1 cellular context compared by ENCODE assay signal in the genomic region with DNA sequence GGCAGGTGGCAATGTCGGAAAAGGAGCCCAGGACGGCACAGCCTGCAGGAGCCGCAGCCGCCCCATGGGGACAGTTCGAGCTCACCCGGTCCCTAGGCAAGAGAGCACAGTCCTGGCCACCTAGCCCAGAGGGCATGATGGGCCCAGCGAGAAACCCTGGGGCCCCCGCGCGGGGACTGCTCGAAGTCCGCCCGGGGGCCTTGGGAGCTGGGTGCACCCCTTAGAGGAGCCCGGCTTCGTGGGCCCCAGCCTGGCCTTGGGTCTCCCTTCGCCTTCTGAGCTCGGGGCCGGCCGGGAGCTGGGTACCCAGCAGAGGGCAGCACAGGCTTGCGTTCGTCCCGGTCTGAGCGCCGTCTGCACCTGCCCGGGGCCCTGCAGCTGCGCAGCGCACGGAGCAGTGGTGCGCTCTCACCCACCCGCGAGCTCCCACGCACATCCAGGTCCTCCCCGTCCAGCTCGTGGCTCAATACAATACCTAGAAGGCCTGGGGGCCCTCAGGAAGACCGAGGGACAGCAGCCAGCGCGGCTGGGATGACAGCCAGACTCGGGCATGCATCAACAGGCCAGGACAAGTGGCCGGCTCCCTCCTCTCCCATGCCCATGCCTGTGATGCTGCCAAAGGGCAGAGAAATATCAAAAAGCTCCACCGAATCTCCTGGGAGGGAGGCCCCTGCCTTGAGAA.
TF ChIP-seq lines count a peak whose summit lies in the region.

No MANE protein-coding gene starts in this region.

TF ChIP-seq in HepG2, 621 proteins besides CTCF, POLR2A, EP300 and RAD21 (continued from another document and continues in another):
- TF ChIP-seq, protein P1, sequence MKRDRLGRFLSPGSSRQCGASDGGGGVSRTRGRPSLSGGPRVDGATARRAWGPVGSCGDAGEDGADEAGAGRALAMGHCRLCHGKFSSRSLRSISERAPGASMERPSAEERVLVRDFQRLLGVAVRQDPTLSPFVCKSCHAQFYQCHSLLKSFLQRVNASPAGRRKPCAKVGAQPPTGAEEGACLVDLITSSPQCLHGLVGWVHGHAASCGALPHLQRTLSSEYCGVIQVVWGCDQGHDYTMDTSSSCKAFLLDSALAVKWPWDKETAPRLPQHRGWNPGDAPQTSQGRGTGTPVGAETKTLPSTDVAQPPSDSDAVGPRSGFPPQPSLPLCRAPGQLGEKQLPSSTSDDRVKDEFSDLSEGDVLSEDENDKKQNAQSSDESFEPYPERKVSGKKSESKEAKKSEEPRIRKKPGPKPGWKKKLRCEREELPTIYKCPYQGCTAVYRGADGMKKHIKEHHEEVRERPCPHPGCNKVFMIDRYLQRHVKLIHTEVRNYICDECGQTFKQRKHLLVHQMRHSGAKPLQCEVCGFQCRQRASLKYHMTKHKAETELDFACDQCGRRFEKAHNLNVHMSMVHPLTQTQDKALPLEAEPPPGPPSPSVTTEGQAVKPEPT (CRISPR knock-in tag; IDR thresholded peaks at IDR 0.05; ENCODE audit: low read depth) = no peak
- TF ChIP-seq SATB2 (CRISPR knock-in tag; IDR thresholded peaks at IDR 0.05) = no peak
- TF ChIP-seq, protein P2, sequence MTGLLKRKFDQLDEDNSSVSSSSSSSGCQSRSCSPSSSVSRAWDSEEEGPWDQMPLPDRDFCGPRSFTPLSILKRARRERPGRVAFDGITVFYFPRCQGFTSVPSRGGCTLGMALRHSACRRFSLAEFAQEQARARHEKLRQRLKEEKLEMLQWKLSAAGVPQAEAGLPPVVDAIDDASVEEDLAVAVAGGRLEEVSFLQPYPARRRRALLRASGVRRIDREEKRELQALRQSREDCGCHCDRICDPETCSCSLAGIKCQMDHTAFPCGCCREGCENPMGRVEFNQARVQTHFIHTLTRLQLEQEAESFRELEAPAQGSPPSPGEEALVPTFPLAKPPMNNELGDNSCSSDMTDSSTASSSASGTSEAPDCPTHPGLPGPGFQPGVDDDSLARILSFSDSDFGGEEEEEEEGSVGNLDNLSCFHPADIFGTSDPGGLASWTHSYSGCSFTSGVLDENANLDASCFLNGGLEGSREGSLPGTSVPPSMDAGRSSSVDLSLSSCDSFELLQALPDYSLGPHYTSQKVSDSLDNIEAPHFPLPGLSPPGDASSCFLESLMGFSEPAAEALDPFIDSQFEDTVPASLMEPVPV (CRISPR knock-in tag; IDR thresholded peaks at IDR 0.05) = no peak
- TF ChIP-seq GTF3A (CRISPR knock-in tag; conservative IDR thresholded peaks at IDR 0.05) = no peak
- TF ChIP-seq GZF1 (CRISPR knock-in tag; IDR thresholded peaks at IDR 0.05) = 0 out of 2 replicates have a peak, but pooled peaks have one; percentile 68
- TF ChIP-seq, protein P3, sequence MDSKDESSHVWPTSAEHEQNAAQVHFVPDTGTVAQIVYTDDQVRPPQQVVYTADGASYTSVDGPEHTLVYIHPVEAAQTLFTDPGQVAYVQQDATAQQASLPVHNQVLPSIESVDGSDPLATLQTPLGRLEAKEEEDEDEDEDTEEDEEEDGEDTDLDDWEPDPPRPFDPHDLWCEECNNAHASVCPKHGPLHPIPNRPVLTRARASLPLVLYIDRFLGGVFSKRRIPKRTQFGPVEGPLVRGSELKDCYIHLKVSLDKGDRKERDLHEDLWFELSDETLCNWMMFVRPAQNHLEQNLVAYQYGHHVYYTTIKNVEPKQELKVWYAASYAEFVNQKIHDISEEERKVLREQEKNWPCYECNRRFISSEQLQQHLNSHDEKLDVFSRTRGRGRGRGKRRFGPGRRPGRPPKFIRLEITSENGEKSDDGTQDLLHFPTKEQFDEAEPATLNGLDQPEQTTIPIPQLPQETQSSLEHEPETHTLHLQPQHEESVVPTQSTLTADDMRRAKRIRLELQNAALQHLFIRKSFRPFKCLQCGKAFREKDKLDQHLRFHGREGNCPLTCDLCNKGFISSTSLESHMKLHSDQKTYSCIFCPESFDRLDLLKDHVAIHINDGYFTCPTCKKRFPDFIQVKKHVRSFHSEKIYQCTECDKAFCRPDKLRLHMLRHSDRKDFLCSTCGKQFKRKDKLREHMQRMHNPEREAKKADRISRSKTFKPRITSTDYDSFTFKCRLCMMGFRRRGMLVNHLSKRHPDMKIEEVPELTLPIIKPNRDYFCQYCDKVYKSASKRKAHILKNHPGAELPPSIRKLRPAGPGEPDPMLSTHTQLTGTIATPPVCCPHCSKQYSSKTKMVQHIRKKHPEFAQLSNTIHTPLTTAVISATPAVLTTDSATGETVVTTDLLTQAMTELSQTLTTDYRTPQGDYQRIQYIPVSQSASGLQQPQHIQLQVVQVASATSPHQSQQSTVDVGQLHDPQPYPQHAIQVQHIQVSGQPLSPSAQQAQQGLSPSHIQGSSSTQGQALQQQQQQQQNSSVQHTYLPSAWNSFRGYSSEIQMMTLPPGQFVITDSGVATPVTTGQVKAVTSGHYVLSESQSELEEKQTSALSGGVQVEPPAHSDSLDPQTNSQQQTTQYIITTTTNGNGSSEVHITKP (CRISPR knock-in tag; IDR thresholded peaks at IDR 0.05; ENCODE audit: low read depth) = no peak
- TF ChIP-seq, protein P4, sequence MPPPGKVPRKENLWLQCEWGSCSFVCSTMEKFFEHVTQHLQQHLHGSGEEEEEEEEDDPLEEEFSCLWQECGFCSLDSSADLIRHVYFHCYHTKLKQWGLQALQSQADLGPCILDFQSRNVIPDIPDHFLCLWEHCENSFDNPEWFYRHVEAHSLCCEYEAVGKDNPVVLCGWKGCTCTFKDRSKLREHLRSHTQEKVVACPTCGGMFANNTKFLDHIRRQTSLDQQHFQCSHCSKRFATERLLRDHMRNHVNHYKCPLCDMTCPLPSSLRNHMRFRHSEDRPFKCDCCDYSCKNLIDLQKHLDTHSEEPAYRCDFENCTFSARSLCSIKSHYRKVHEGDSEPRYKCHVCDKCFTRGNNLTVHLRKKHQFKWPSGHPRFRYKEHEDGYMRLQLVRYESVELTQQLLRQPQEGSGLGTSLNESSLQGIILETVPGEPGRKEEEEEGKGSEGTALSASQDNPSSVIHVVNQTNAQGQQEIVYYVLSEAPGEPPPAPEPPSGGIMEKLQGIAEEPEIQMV (CRISPR knock-in tag; IDR thresholded peaks at IDR 0.05; ENCODE audit: low read depth) = no peak
- no peak for TF ChIP-seq KLF12 (CRISPR knock-in tag; IDR thresholded peaks at IDR 0.05; ENCODE audit: borderline replicate concordance)
- no peak for TF ChIP-seq ZNF703 (CRISPR knock-in tag; IDR thresholded peaks at IDR 0.05; ENCODE audit: borderline replicate concordance)
- TF ChIP-seq EHMT2 (IDR thresholded peaks at IDR 0.05; ENCODE audit: borderline replicate concordance, low read depth, low read length) = no peak
- TF ChIP-seq ZMYM2 (CRISPR knock-in tag; IDR thresholded peaks at IDR 0.05) = no peak
- peak; percentile 38; the same call in 1 of the 2 replicates for TF ChIP-seq HDAC2 (CRISPR knock-in tag; IDR thresholded peaks at IDR 0.05)
- TF ChIP-seq ONECUT2 (CRISPR knock-in tag; IDR thresholded peaks at IDR 0.05) = no peak
- no peak for TF ChIP-seq ZNF225 (CRISPR knock-in tag; IDR thresholded peaks at IDR 0.05)
- TF ChIP-seq, protein P5, sequence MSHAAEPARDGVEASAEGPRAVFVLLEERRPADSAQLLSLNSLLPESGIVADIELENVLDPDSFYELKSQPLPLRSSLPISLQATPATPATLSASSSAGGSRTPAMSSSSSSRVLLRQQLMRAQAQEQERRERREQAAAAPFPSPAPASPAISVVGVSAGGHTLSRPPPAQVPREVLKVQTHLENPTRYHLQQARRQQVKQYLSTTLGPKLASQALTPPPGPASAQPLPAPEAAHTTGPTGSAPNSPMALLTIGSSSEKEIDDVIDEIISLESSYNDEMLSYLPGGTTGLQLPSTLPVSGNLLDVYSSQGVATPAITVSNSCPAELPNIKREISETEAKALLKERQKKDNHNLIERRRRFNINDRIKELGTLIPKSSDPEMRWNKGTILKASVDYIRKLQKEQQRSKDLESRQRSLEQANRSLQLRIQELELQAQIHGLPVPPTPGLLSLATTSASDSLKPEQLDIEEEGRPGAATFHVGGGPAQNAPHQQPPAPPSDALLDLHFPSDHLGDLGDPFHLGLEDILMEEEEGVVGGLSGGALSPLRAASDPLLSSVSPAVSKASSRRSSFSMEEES (CRISPR knock-in tag; IDR thresholded peaks at IDR 0.05) = peak; percentile 44; the same call in 1 of the 2 replicates
- peak; percentile 52; the same call in 1 of the 2 replicates for TF ChIP-seq HNRNPL (IDR thresholded peaks at IDR 0.05; ENCODE audit: low read depth, low read length)
- TF ChIP-seq, protein P6, sequence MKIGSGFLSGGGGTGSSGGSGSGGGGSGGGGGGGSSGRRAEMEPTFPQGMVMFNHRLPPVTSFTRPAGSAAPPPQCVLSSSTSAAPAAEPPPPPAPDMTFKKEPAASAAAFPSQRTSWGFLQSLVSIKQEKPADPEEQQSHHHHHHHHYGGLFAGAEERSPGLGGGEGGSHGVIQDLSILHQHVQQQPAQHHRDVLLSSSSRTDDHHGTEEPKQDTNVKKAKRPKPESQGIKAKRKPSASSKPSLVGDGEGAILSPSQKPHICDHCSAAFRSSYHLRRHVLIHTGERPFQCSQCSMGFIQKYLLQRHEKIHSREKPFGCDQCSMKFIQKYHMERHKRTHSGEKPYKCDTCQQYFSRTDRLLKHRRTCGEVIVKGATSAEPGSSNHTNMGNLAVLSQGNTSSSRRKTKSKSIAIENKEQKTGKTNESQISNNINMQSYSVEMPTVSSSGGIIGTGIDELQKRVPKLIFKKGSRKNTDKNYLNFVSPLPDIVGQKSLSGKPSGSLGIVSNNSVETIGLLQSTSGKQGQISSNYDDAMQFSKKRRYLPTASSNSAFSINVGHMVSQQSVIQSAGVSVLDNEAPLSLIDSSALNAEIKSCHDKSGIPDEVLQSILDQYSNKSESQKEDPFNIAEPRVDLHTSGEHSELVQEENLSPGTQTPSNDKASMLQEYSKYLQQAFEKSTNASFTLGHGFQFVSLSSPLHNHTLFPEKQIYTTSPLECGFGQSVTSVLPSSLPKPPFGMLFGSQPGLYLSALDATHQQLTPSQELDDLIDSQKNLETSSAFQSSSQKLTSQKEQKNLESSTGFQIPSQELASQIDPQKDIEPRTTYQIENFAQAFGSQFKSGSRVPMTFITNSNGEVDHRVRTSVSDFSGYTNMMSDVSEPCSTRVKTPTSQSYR (CRISPR knock-in tag; IDR thresholded peaks at IDR 0.05; ENCODE audit: borderline replicate concordance) = no peak
- TF ChIP-seq, protein P7, sequence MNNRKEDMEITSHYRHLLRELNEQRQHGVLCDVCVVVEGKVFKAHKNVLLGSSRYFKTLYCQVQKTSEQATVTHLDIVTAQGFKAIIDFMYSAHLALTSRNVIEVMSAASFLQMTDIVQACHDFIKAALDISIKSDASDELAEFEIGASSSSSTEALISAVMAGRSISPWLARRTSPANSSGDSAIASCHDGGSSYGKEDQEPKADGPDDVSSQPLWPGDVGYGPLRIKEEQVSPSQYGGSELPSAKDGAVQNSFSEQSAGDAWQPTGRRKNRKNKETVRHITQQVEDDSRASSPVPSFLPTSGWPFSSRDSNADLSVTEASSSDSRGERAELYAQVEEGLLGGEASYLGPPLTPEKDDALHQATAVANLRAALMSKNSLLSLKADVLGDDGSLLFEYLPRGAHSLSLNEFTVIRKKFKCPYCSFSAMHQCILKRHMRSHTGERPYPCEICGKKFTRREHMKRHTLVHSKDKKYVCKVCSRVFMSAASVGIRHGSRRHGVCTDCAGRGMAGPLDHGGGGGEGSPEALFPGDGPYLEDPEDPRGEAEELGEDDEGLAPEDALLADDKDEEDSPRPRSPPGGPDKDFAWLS (CRISPR knock-in tag; IDR thresholded peaks at IDR 0.05; ENCODE audit: borderline replicate concordance) = no peak
- TF ChIP-seq, protein P8, sequence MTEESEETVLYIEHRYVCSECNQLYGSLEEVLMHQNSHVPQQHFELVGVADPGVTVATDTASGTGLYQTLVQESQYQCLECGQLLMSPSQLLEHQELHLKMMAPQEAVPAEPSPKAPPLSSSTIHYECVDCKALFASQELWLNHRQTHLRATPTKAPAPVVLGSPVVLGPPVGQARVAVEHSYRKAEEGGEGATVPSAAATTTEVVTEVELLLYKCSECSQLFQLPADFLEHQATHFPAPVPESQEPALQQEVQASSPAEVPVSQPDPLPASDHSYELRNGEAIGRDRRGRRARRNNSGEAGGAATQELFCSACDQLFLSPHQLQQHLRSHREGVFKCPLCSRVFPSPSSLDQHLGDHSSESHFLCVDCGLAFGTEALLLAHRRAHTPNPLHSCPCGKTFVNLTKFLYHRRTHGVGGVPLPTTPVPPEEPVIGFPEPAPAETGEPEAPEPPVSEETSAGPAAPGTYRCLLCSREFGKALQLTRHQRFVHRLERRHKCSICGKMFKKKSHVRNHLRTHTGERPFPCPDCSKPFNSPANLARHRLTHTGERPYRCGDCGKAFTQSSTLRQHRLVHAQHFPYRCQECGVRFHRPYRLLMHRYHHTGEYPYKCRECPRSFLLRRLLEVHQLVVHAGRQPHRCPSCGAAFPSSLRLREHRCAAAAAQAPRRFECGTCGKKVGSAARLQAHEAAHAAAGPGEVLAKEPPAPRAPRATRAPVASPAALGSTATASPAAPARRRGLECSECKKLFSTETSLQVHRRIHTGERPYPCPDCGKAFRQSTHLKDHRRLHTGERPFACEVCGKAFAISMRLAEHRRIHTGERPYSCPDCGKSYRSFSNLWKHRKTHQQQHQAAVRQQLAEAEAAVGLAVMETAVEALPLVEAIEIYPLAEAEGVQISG (CRISPR knock-in tag; IDR thresholded peaks at IDR 0.05) = no peak
- TF ChIP-seq ZNF484 (CRISPR knock-in tag; IDR thresholded peaks at IDR 0.05; ENCODE audit: borderline replicate concordance, low read depth) = no peak
- no peak for TF ChIP-seq NFATC3 (CRISPR knock-in tag; IDR thresholded peaks at IDR 0.05)
- TF ChIP-seq HMG20A (CRISPR knock-in tag; IDR thresholded peaks at IDR 0.05; ENCODE audit: borderline replicate concordance) = no peak
- no peak for TF ChIP-seq FOXJ3 (CRISPR knock-in tag; IDR thresholded peaks at IDR 0.05; ENCODE audit: borderline replicate concordance)
- TF ChIP-seq TBP (CRISPR knock-in tag; IDR thresholded peaks at IDR 0.05) = no peak
- TF ChIP-seq KAT7 (CRISPR knock-in tag; IDR thresholded peaks at IDR 0.05; ENCODE audit: borderline replicate concordance) = no peak
- no peak for TF ChIP-seq RORA (CRISPR knock-in tag; IDR thresholded peaks at IDR 0.05)
- TF ChIP-seq TOE1 (CRISPR knock-in tag; IDR thresholded peaks at IDR 0.05) = no peak
- TF ChIP-seq, protein P9, sequence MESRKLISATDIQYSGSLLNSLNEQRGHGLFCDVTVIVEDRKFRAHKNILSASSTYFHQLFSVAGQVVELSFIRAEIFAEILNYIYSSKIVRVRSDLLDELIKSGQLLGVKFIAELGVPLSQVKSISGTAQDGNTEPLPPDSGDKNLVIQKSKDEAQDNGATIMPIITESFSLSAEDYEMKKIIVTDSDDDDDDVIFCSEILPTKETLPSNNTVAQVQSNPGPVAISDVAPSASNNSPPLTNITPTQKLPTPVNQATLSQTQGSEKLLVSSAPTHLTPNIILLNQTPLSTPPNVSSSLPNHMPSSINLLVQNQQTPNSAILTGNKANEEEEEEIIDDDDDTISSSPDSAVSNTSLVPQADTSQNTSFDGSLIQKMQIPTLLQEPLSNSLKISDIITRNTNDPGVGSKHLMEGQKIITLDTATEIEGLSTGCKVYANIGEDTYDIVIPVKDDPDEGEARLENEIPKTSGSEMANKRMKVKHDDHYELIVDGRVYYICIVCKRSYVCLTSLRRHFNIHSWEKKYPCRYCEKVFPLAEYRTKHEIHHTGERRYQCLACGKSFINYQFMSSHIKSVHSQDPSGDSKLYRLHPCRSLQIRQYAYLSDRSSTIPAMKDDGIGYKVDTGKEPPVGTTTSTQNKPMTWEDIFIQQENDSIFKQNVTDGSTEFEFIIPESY (CRISPR knock-in tag; IDR thresholded peaks at IDR 0.05) = no peak
- TF ChIP-seq SRF (IDR thresholded peaks at IDR 0.05; ENCODE audit: low read depth, low read length) = no peak
- TF ChIP-seq ARNT2 (CRISPR knock-in tag; IDR thresholded peaks at IDR 0.05; ENCODE audit: low read depth) = 0 out of 2 replicates have a peak, but pooled peaks have one; percentile 54
